Comparison of ENCODE assay signal across 12 cellular contexts in genomic region chr4:168409089-168409801, GRCh38.
DNase-seq lines count a peak whose midpoint lies in the region; ATAC-seq and TF ChIP-seq lines count a peak whose summit lies in the region.
"Had no signal": no experiment of that assay in that cellular context is flagged by ENCODE, and none has a peak within 500 bp of the region (broad histone marks: within the 10 kb centered on the region; RNA-seq: fewer than 3 reads in every experiment).

No MANE protein-coding gene starts in this region.

- in situ Hi-C loops in brain microvascular endothelial cell (cut with HindIII; ENCODE audit: low pct_ligation_motif_present, low sequenced_read_pairs) = no loop called here

- no peaks in the 10 kb centered on the region for H3K9me3 Mint-ChIP-seq in activated T-helper 1 cell treated with anti-CD3 and anti-CD28 coated beads, Interleukin-12 subunit alpha, Interleukin-12 subunit beta, Interleukin-2, Interleukin-4 antibody, amounts not matched to agents 30 ng/mL and 10 ng/mL and 1 ng/mL, durations not matched to agents 14 hours and 24 hours and 36 hours

- H3K4me3 ChIP-seq in brain microvascular endothelial cell (ENCODE audit: low read depth, low read length) = no peak overlapping the region
- no peak overlapping the region for H3K4me3 ChIP-seq in smooth muscle cell

- no peaks in the 10 kb centered on the region for H3K27me3 ChIP-seq in brain microvascular endothelial cell (replicated peaks)
- H3K27me3 ChIP-seq in smooth muscle cell (ENCODE audit: low read depth) = no peaks in the 10 kb centered on the region

- H3K27me3 Mint-ChIP-seq in activated T-helper 1 cell treated with anti-CD3 and anti-CD28 coated beads, Interleukin-12 subunit alpha, Interleukin-12 subunit beta, Interleukin-2, Interleukin-4 antibody, amounts not matched to agents 30 ng/mL and 10 ng/mL and 1 ng/mL, durations not matched to agents 14 hours and 24 hours and 36 hours (ENCODE audit: insufficient read depth) = no peaks in the 10 kb centered on the region

- H3K4me1 ChIP-seq in smooth muscle cell (ENCODE audit: low read depth) = peaks cover 10% of the 10 kb centered on the region

- peak overlapping the region; percentile 69 for H3K4me2 ChIP-seq in smooth muscle cell

- H3K36me3 Mint-ChIP-seq in activated T-helper 1 cell treated with anti-CD3 and anti-CD28 coated beads, Interleukin-12 subunit alpha, Interleukin-12 subunit beta, Interleukin-2, Interleukin-4 antibody, amounts not matched to agents 30 ng/mL and 10 ng/mL and 1 ng/mL, durations not matched to agents 14 hours and 24 hours and 36 hours (ENCODE audit: low read depth) = peaks cover 33% of the 10 kb centered on the region

- H3K27ac ChIP-seq in brain microvascular endothelial cell (peak overlapping the region; percentile 82), smooth muscle cell (ENCODE audit: low read depth) (peak overlapping the region; percentile 75)

- H3F3A ChIP-seq in smooth muscle cell (ENCODE audit: low read depth) = no peaks in the 10 kb centered on the region

- no peaks in the 10 kb centered on the region for H3K9me3 ChIP-seq in smooth muscle cell (replicated peaks; ENCODE audit: low read depth)

- H3K36me3 ChIP-seq in brain microvascular endothelial cell (replicated peaks) = no peaks in the 10 kb centered on the region
- no peaks in the 10 kb centered on the region for H3K36me3 ChIP-seq in smooth muscle cell (ENCODE audit: low read depth)

- H2AFZ ChIP-seq in smooth muscle cell (ENCODE audit: low read depth) = no peak overlapping the region

- no peaks in the 10 kb centered on the region for H3K4me1 Mint-ChIP-seq in activated T-helper 1 cell treated with anti-CD3 and anti-CD28 coated beads, Interleukin-12 subunit alpha, Interleukin-12 subunit beta, Interleukin-2, Interleukin-4 antibody, amounts not matched to agents 30 ng/mL and 10 ng/mL and 1 ng/mL, durations not matched to agents 14 hours and 24 hours and 36 hours (ENCODE audit: low read depth)

- WGBS in smooth muscle cell (ENCODE audit: low lambda C conversion rate) = 75% methylated on average over 3 of the region's 3 CpGs

- no peaks in the 10 kb centered on the region for H4K20me1 ChIP-seq in smooth muscle cell (ENCODE audit: low read depth)

- no peak overlapping the region for H3K27ac Mint-ChIP-seq in activated T-helper 1 cell treated with anti-CD3 and anti-CD28 coated beads, Interleukin-12 subunit alpha, Interleukin-12 subunit beta, Interleukin-2, Interleukin-4 antibody, amounts not matched to agents 30 ng/mL and 10 ng/mL and 1 ng/mL, durations not matched to agents 14 hours and 24 hours and 36 hours

- DNase-seq in HS-27A (ENCODE audit: low read depth) = peak; percentile 30
- no peak for DNase-seq in brain microvascular endothelial cell
- no peak for DNase-seq in left ventricle myocardium superior
- no peak for DNase-seq in smooth muscle cell (lab: John Stamatoyannopoulos, UW; ENCODE audit: unreplicated experiment)
- no peak for DNase-seq in activated T-helper 1 cell treated with anti-CD3 and anti-CD28 coated beads, Interleukin-12 subunit alpha, Interleukin-12 subunit beta, Interleukin-2, Interleukin-4 antibody, amounts not matched to agents 30 ng/mL and 10 ng/mL and 1 ng/mL, durations not matched to agents 14 hours and 24 hours and 36 hours (ENCODE audit: low spot score)
- DNase-seq: activated T-cell treated with anti-CD3 and anti-CD28 coated beads, Interleukin-2, amount 50 U/mL, for 48 hours; cortex of kidney; NCI-H1436 had no signal

- H3K4me3 Mint-ChIP-seq in activated T-helper 1 cell treated with anti-CD3 and anti-CD28 coated beads, Interleukin-12 subunit alpha, Interleukin-12 subunit beta, Interleukin-2, Interleukin-4 antibody, amounts not matched to agents 30 ng/mL and 10 ng/mL and 1 ng/mL, durations not matched to agents 14 hours and 24 hours and 36 hours = no peak overlapping the region

- H3K79me2 ChIP-seq in smooth muscle cell (ENCODE audit: low read depth) = no peaks in the 10 kb centered on the region

- H3K9ac ChIP-seq in smooth muscle cell (ENCODE audit: low read depth) = no peak overlapping the region

- no peak for TF ChIP-seq CTCF in brain microvascular endothelial cell (IDR thresholded peaks at IDR 0.05; ENCODE audit: low read depth, low read length, missing control alignments)
- TF ChIP-seq CTCF in smooth muscle cell (IDR thresholded peaks at IDR 0.05; ENCODE audit: borderline replicate concordance, insufficient read depth, poor library complexity, severe bottlenecking) = no peak

- ATAC-seq in left ventricle myocardium superior (peak; percentile 91), HG02981 (IDR thresholded peaks at IDR 0.05; ENCODE audit: unreplicated experiment) (no peak), HG02623 (IDR thresholded peaks at IDR 0.05; ENCODE audit: unreplicated experiment) (no peak), GM19023 (IDR thresholded peaks at IDR 0.05; ENCODE audit: unreplicated experiment) (no peak)
- ATAC-seq: Panc1 had no signal

- intact Hi-C loops in left ventricle myocardium superior (cut with micrococcal nuclease) = no loop called here
- intact Hi-C loops in activated T-helper 1 cell treated with anti-CD3 and anti-CD28 coated beads, Interleukin-12 subunit alpha, Interleukin-12 subunit beta, Interleukin-2, Interleukin-4 antibody, amounts not matched to agents 30 ng/mL and 10 ng/mL and 1 ng/mL, durations not matched to agents 14 hours and 24 hours and 36 hours (cut with micrococcal nuclease) = no loop called here
